In the genomic region with DNA sequence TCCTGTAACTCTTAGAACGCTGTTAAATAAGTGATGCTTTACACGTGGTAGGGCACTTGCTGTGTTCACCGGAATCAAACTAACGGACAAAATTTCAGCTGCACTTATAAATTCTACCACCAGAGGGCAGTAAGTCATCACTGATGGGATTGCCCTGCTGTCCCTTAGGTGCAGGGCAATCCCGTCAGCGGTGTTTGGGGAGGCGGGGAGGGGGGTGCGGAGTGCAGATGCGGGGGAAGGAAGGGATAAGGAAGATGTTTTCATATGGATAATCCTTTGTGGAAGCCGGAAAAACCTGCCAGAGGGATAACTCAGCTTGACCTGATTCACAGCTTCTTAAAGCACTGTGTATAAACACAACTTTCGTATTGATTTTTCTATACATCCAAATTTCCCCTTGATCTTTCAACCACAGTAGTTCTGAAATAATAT, we compare ENCODE assay signal across 8 cellular contexts. TPM values are rescaled to one million over a fixed set of nuclear protein-coding genes. Genes with fewer than 3 reads are reported as not detected.
DNase-seq lines count a peak whose midpoint lies in the region; ATAC-seq and TF ChIP-seq lines count a peak whose summit lies in the region.

No MANE protein-coding gene starts in this region.

- H3K27me3 ChIP-seq in right cardiac atrium (ENCODE audit: control insufficient read depth, insufficient read depth) = no peaks in the 10 kb centered on the region

- no peak overlapping the region for H3K27ac ChIP-seq in right cardiac atrium (ENCODE audit: low read length)

- WGBS in right cardiac atrium = 8% methylated on average over 11 of the region's 11 CpGs

- H3K4me1 ChIP-seq in right cardiac atrium (ENCODE audit: control insufficient read depth, insufficient read depth, low read length) = no peaks in the 10 kb centered on the region

- TF ChIP-seq CTCF in GM12865 (IDR thresholded peaks at IDR 0.05; ENCODE audit: insufficient read depth, low read depth, low read length, missing control alignments) (peak; percentile 74), retinal pigment epithelial cell (conservative IDR thresholded peaks at IDR 0.05; ENCODE audit: low read depth, low read length) (peak; percentile 72)

- H3K4me3 ChIP-seq in GM12865 (ENCODE audit: low read depth, low read length) = no peak overlapping the region
- no peak overlapping the region for H3K4me3 ChIP-seq in right cardiac atrium (ENCODE audit: low read length)
- H3K4me3 ChIP-seq in retinal pigment epithelial cell (ENCODE audit: low read length) = no peak overlapping the region

- H3K9me3 ChIP-seq in right cardiac atrium (ENCODE audit: control insufficient read depth, low read length) = no peaks in the 10 kb centered on the region

- DNase-seq in GM12865 (ENCODE audit: low read depth) (peak; percentile 76), NCI-H1092 (lab: John Stamatoyannopoulos, UW) (peak; percentile 62), SW480 (ENCODE audit: low spot score) (peak; percentile 66), amygdala (lab: John Stamatoyannopoulos, UW) (peak in 37 of 56 donors; percentile 2 to 85 (median 25)), right cardiac atrium (peak; percentile 22 to 66 (median 62)), retinal pigment epithelial cell (ENCODE audit: low read depth) (peak; percentile 21)

- peak; percentile 33 to 82 for ATAC-seq in right cardiac atrium
- no peak for ATAC-seq in HG03280 (IDR thresholded peaks at IDR 0.05; ENCODE audit: unreplicated experiment)
- ATAC-seq in GM21423 (IDR thresholded peaks at IDR 0.05; ENCODE audit: unreplicated experiment) = no peak

- intact Hi-C loops in right cardiac atrium (cut with DNase I) = loop anchor here (1.0 to 10.0 kb wide), 4 partner anchors 208 to 496 kb away; no protein-coding TSS in a partner anchor

RNA-seq across cellular contexts. Expression of gene SLC10A1, which starts 21.7 kb away (rescaled TPM):
- total RNA-seq in right cardiac atrium = not detected
- not detected for polyA plus RNA-seq in right cardiac atrium

RNA-seq across cellular contexts. Expression of gene SRSF5, which starts 51.8 kb away (rescaled TPM):
- 100 to 1,000 TPM; 210 to 259 (median 237) TPM for total RNA-seq in right cardiac atrium
- polyA plus RNA-seq in right cardiac atrium = 279 TPM

Comparison
In these comparisons a context has a peak if more than half of its experiments do, and no peak if none do; other contexts are left out.
1. DNase-seq: peak in every context shown above with its lines; median percentile 76 in GM12865; 66 in SW480; 62 in NCI-H1092; 62 in right cardiac atrium; 25 in amygdala; 21 in retinal pigment epithelial cell.
2. ATAC-seq: peak in right cardiac atrium (2 of 2); none in HG03280 (single experiment) and GM21423 (single experiment).